Comparison of ENCODE assay signal across 1 cellular context in genomic region chr1:219906924-219907771, GRCh38.
TF ChIP-seq lines count a peak whose summit lies in the region.

No MANE protein-coding gene starts in this region.

TF ChIP-seq in K562, 482 proteins besides CTCF, POLR2A, EP300 and RAD21 (continues in another document):
- TF ChIP-seq ZNF507 (tag; conservative IDR thresholded peaks at IDR 0.05) (no peak), ZBTB7A (IDR thresholded peaks at IDR 0.05; ENCODE audit: borderline replicate concordance, control insufficient read depth, low read depth, low read length) (peak; percentile 57; the same call in 1 of the 2 replicates), HBP1 (CRISPR knock-in tag; IDR thresholded peaks at IDR 0.05) (no peak), FOXP1 (CRISPR knock-in tag; IDR thresholded peaks at IDR 0.05) (no peak), CBFA2T3 (IDR thresholded peaks at IDR 0.05) (peak; percentile 99), TAF9B (IDR thresholded peaks at IDR 0.05; ENCODE audit: partially characterized antibody) (peak; percentile 71), CXXC5 (CRISPR knock-in tag; IDR thresholded peaks at IDR 0.05) (peak; percentile 55), GTF2E2 (tag; IDR thresholded peaks at IDR 0.05) (peak; percentile 45; the same call in 1 of the 2 replicates), PCBP1 (IDR thresholded peaks at IDR 0.05; ENCODE audit: low read depth, low read length, poor library complexity, severe bottlenecking) (no peak), SMARCC2 (IDR thresholded peaks at IDR 0.05; ENCODE audit: low read depth) (peak; percentile 89), GTF2A2 (tag; IDR thresholded peaks at IDR 0.05) (no peak), PATZ1 (CRISPR knock-in tag; IDR thresholded peaks at IDR 0.05; ENCODE audit: borderline replicate concordance) (no peak), SNIP1 (IDR thresholded peaks at IDR 0.05; ENCODE audit: low read depth) (peak; percentile 69; the same call in 1 of the 2 replicates), TEAD1 (CRISPR knock-in tag; IDR thresholded peaks at IDR 0.05) (peak; percentile 80 to 87; a peak in 3 of 4 replicates), ARHGAP35 (IDR thresholded peaks at IDR 0.05; ENCODE audit: partially characterized antibody) (peak; percentile 43), ZNF561 (CRISPR knock-in tag; conservative IDR thresholded peaks at IDR 0.05) (no peak), KDM4B (IDR thresholded peaks at IDR 0.05; ENCODE audit: borderline replicate concordance in 2 of 2, low read depth in 1 of 2) (no peak), ZHX1 (conservative IDR thresholded peaks at IDR 0.05; ENCODE audit: low read length) (no peak), IRF2 (CRISPR knock-in tag; IDR thresholded peaks at IDR 0.05) (no peak), ZBTB5 (IDR thresholded peaks at IDR 0.05) (peak; percentile 46; the same call in 1 of the 2 replicates), DEAF1 (CRISPR knock-in tag; IDR thresholded peaks at IDR 0.05) (no peak; the same call in 1 of the 2 replicates), CHCHD3 (CRISPR knock-in tag; IDR thresholded peaks at IDR 0.05) (no peak), CHD7 (IDR thresholded peaks at IDR 0.05; ENCODE audit: low read depth, low read length) (no peak), FOS (IDR thresholded peaks at IDR 0.05; ENCODE audit: extremely low read depth, insufficient read length) (no peak), ZBTB12 (CRISPR knock-in tag; IDR thresholded peaks at IDR 0.05) (peak; percentile 39; the same call in 1 of the 2 replicates)
